Comparison of ENCODE assay signal across 20 cellular contexts in the genomic region with DNA sequence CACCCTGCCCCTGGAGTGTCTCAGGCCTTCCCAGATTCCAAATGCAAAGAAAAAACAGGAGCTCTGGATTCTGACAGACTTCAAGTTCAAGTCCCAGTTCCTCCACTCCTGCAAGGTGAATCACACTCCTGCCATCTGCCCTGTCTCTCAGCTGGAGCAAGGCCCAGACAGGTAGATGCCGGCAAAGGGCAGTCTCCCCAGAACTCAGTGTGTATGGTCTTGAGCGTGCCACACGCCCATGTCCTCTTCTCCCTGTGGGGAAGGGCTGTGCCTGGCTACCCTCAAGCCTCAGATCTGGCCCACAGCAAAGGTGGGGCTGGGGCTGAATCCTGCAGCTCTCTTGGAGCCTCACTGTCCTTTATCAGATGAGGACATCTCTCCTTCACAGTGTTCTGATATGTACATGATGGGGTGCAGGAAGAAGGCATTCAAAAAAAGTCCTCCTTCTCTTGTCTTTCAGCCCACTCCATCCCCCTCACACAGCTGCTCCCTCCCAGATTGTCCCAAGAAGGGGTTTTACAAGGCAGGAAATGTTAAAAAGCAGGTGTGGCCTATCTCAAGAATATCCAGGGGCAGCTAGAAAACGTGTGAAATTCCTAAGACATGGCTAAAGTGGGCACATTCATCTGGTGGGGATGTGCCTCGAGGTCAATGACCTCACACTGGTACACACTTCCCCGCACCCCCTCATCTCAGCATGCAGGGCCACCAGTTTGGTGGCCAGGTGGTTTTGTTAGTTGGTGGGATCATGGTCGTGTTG.
"Had no signal": no experiment of that assay in that cellular context is flagged by ENCODE, and none has a peak within 500 bp of the region (broad histone marks: within the 10 kb centered on the region; RNA-seq: fewer than 3 reads in every experiment).

No MANE protein-coding gene starts in this region.

- H3K9me3 ChIP-seq: lower lobe of right lung, right atrium auricular region, thoracic aorta, upper lobe of left lung had no signal

- H3K4me1 ChIP-seq: foreskin keratinocyte had no signal

- H3K27me3 ChIP-seq: foreskin keratinocyte, right atrium auricular region, upper lobe of left lung had no signal

- ATAC-seq: left colon, lower lobe of right lung had no signal

- H3K4me3 Mint-ChIP-seq: natural killer cell treated with Interleukin-12 subunit alpha and Interleukin-12 subunit beta and Interleukin-15 and Interleukin-18, amount 100 ng/mL, for 72 hours had no signal

- H3K9me3 Mint-ChIP-seq: activated T-helper 2 cell treated with anti-CD3 and anti-CD28 coated beads, Interferon-gamma antibody, Interleukin-2, Interleukin-4, amounts not matched to agents 10 μg/mL and 5 μg/mL and 100 μg/mL, durations not matched to agents 14 hours and 24 hours and 36 hours; natural killer cell treated with Interleukin-12 subunit alpha and Interleukin-12 subunit beta and Interleukin-15 and Interleukin-18, amount 100 ng/mL, for 72 hours had no signal

- H3K27ac Mint-ChIP-seq: activated T-helper 2 cell treated with anti-CD3 and anti-CD28 coated beads, Interferon-gamma antibody, Interleukin-2, Interleukin-4, amounts not matched to agents 10 μg/mL and 5 μg/mL and 100 μg/mL, durations not matched to agents 14 hours and 24 hours and 36 hours; natural killer cell treated with Interleukin-12 subunit alpha and Interleukin-12 subunit beta and Interleukin-15 and Interleukin-18, amount 100 ng/mL, for 72 hours; progenitor cell of endocrine pancreas had no signal

- H3K4me3 ChIP-seq: lower lobe of right lung, right atrium auricular region, SK-N-MC, thoracic aorta, upper lobe of left lung had no signal

- H3K27me3 Mint-ChIP-seq: natural killer cell treated with Interleukin-12 subunit alpha and Interleukin-12 subunit beta and Interleukin-15 and Interleukin-18, amount 100 ng/mL, for 72 hours; progenitor cell of endocrine pancreas had no signal

- H3K27ac ChIP-seq: epithelial cell of prostate, foreskin keratinocyte, lower lobe of right lung, right atrium auricular region, SK-N-MC, thoracic aorta, upper lobe of left lung had no signal

- DNase-seq: activated CD4-positive, alpha-beta T cell treated with anti-CD3 and anti-CD28 coated beads, Interleukin-2, amount 50 U/mL, for 4 hours; activated naive CD4-positive, alpha-beta T cell treated with Interleukin-2 at 50 U/mL for 16 hours; activated T-cell treated with anti-CD3 and anti-CD28 coated beads for 4 hours; effector CD4-positive, alpha-beta T cell; foreskin keratinocyte; glutamatergic neuron; hippocampal formation; islet precursor cell; left colon; lower lobe of right lung; nucleus accumbens; stimulated activated CD4-positive, alpha-beta T cell treated with anti-CD3 and anti-CD28 coated beads, Interleukin-2, amount 100 ng/mL, for 24 hours; upper lobe of left lung had no signal
